In genomic region chr7:21939858-21940322, GRCh38 we compare ENCODE assay signal across 12 cellular contexts. TPM values are rescaled to one million over a fixed set of nuclear protein-coding genes. Genes with fewer than 3 reads are reported as not detected.
DNase-seq lines count a peak whose midpoint lies in the region; ATAC-seq and TF ChIP-seq lines count a peak whose summit lies in the region.
"Had no signal": no experiment of that assay in that cellular context is flagged by ENCODE, and none has a peak within 500 bp of the region (broad histone marks: within the 10 kb centered on the region; RNA-seq: fewer than 3 reads in every experiment).

No MANE protein-coding gene starts in this region.

- peak overlapping the region; percentile 30 for H3K4me3 Mint-ChIP-seq in T-helper 2 cell treated with Interferon-gamma antibody and Interleukin-4, amounts not matched to agents 5 μg/mL and 100 μg/mL, for 36 hours
- no peak overlapping the region for H3K4me3 Mint-ChIP-seq in CD8-positive, alpha-beta T cell
- H3K4me3 Mint-ChIP-seq: CD14-positive monocyte had no signal

- peak; percentile 34 to 64 for ATAC-seq in right cardiac atrium
- no peak for ATAC-seq in CD8-positive, alpha-beta T cell
- ATAC-seq: right lobe of liver had no signal

- DNase-seq in ACHN (peak; percentile 39), DMS53 (lab: John Stamatoyannopoulos, UW) (peak; percentile 60), right cardiac atrium (no peak), NCI-H1694 treated with DMSO at 0.1 percent for 48 hours (lab: John Stamatoyannopoulos, UW) (no peak), NCI-H1048 (lab: John Stamatoyannopoulos, UW) (no peak), Kasumi-1 (lab: John Stamatoyannopoulos, UW) (no peak)
- DNase-seq in T-helper 2 cell treated with Interferon-gamma antibody and Interleukin-4, amounts not matched to agents 5 μg/mL and 100 μg/mL, for 36 hours (ENCODE audit: low spot score), result no peak
- no peak for DNase-seq in CD8-positive, alpha-beta T cell
- DNase-seq: activated CD4-positive, alpha-beta T cell treated with anti-CD3 and anti-CD28 coated beads for 4 hours; GDM1; right lobe of liver had no signal

- peaks cover 46% of the 10 kb centered on the region for H3K36me3 Mint-ChIP-seq in T-helper 2 cell treated with Interferon-gamma antibody and Interleukin-4, amounts not matched to agents 5 μg/mL and 100 μg/mL, for 36 hours (ENCODE audit: low read depth)
- peaks cover 11% of the 10 kb centered on the region for H3K36me3 Mint-ChIP-seq in CD8-positive, alpha-beta T cell

- no peaks in the 10 kb centered on the region for H3K27me3 Mint-ChIP-seq in T-helper 2 cell treated with Interferon-gamma antibody and Interleukin-4, amounts not matched to agents 5 μg/mL and 100 μg/mL, for 36 hours (ENCODE audit: low read depth)
- H3K27me3 Mint-ChIP-seq in CD8-positive, alpha-beta T cell (ENCODE audit: low read depth), result peaks cover 3% of the 10 kb centered on the region

- H3K36me3 ChIP-seq in CD8-positive, alpha-beta T cell (ENCODE audit: insufficient read depth, low read length), result no peaks in the 10 kb centered on the region
- H3K36me3 ChIP-seq: right lobe of liver had no signal

- CTCF ChIA-PET in CD8-positive, alpha-beta T cell (lab: Charles Lee), result no interaction called here

- peak overlapping the region; percentile 74 for H3K27ac ChIP-seq in right cardiac atrium (ENCODE audit: low read length)
- no peak overlapping the region for H3K27ac ChIP-seq in CD8-positive, alpha-beta T cell (ENCODE audit: low read depth, low read length)
- H3K27ac ChIP-seq: right lobe of liver had no signal

- 75% methylated on average over 2 of the region's 2 CpGs for WGBS in right cardiac atrium

- no peaks in the 10 kb centered on the region for H3K27me3 ChIP-seq in right cardiac atrium (ENCODE audit: control insufficient read depth, insufficient read depth)
- no peaks in the 10 kb centered on the region for H3K27me3 ChIP-seq in CD8-positive, alpha-beta T cell (ENCODE audit: insufficient read depth, low read length)
- H3K27me3 ChIP-seq: right lobe of liver had no signal

- no peaks in the 10 kb centered on the region for H3K9me3 ChIP-seq in right cardiac atrium (ENCODE audit: control insufficient read depth, low read length)
- no peaks in the 10 kb centered on the region for H3K9me3 ChIP-seq in CD8-positive, alpha-beta T cell (ENCODE audit: low read length)
- H3K9me3 ChIP-seq: right lobe of liver had no signal

- no peak overlapping the region for H3K4me3 ChIP-seq in right cardiac atrium (ENCODE audit: low read length)
- H3K4me3 ChIP-seq in CD8-positive, alpha-beta T cell (ENCODE audit: low read depth, low read length), result no peak overlapping the region
- H3K4me3 ChIP-seq: right lobe of liver had no signal

- in situ Hi-C loops in ACHN (cut with HindIII; ENCODE audit: low pct_ligation_motif_present, low pct_unique_long_range_greater_than_20kb, low sequenced_read_pairs), result no loop called here

- peak overlapping the region; percentile 66 for H3K27ac Mint-ChIP-seq in T-helper 2 cell treated with Interferon-gamma antibody and Interleukin-4, amounts not matched to agents 5 μg/mL and 100 μg/mL, for 36 hours
- no peak overlapping the region for H3K27ac Mint-ChIP-seq in CD8-positive, alpha-beta T cell

- H3K9me3 Mint-ChIP-seq in T-helper 2 cell treated with Interferon-gamma antibody and Interleukin-4, amounts not matched to agents 5 μg/mL and 100 μg/mL, for 36 hours, result peaks cover 17% of the 10 kb centered on the region
- peaks cover 3% of the 10 kb centered on the region for H3K9me3 Mint-ChIP-seq in CD8-positive, alpha-beta T cell

- POLR2A ChIA-PET in CD8-positive, alpha-beta T cell (lab: Charles Lee), result no interaction called here

- peaks cover 2% of the 10 kb centered on the region for H3K4me1 ChIP-seq in right cardiac atrium (ENCODE audit: control insufficient read depth, insufficient read depth, low read length)
- H3K4me1 ChIP-seq in CD8-positive, alpha-beta T cell (ENCODE audit: insufficient read depth, low read length), result peaks cover 15% of the 10 kb centered on the region

- TF ChIP-seq CTCF in CD8-positive, alpha-beta T cell (IDR thresholded peaks at IDR 0.05), result no peak

- peaks cover 53% of the 10 kb centered on the region for H3K4me1 Mint-ChIP-seq in T-helper 2 cell treated with Interferon-gamma antibody and Interleukin-4, amounts not matched to agents 5 μg/mL and 100 μg/mL, for 36 hours (ENCODE audit: low read depth)
- H3K4me1 Mint-ChIP-seq in CD8-positive, alpha-beta T cell (ENCODE audit: low read depth), result peaks cover 46% of the 10 kb centered on the region

- intact Hi-C loops in right cardiac atrium (cut with DNase I), result no loop called here
- intact Hi-C loops in CD8-positive, alpha-beta T cell (cut with DNase I, micrococcal nuclease), result loop anchor here in 1 of 2 experiments (10.0 kb wide), 1 partner anchor 885 kb away; the partner anchor contains the start of gene TOMM7

RNA-seq across cellular contexts. Expression of gene CDCA7L, which starts 5.8 kb away (rescaled TPM):
- total RNA-seq in right cardiac atrium, result 10 to 100 TPM; 33.6 to 89.6 (median 67.7) TPM
- 29.7 TPM for polyA plus RNA-seq in right cardiac atrium
- total RNA-seq in CD8-positive, alpha-beta T cell, result 10 to 100 TPM; 18.4 to 24.7 TPM

Comparison
In these comparisons a context has a peak if more than half of its experiments do, and no peak if none do; other contexts are left out.
1. DNase-seq: peak in ACHN (single experiment) and DMS53 (single experiment); none in T-helper 2 cell treated with Interferon-gamma antibody and Interleukin-4, amounts not matched to agents 5 μg/mL and 100 μg/mL, for 36 hours (single experiment), right cardiac atrium (0 of 3), NCI-H1694 treated with DMSO at 0.1 percent for 48 hours (single experiment), NCI-H1048 (single experiment), CD8-positive, alpha-beta T cell (0 of 7) and Kasumi-1 (0 of 2).